ENCODE assay signal across 1 cellular context in the genomic region with DNA sequence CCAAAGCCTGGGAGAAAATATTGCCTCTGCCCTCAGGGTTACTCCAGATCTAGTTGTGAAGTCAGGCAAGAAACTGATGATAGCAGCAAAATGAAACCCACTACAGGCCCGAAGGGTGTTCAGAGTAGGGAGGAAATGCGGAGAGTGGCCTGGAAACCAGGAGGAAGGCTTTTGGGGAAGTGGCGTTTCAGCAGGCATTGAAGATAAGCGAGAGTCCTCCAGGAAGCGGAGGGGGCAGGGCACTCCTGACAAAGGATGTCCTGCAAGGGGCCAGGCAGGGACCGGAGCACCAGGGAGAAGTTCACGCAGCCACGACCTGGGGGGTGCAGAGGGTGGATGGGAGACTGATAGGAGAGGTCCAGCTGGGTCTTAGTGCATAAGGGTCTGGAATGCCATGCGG.
TF ChIP-seq lines count a peak whose summit lies in the region.

No MANE protein-coding gene starts in this region.

TF ChIP-seq in GM23338, 12 proteins besides CTCF, POLR2A, EP300 and RAD21 (continued from another document):
- TF ChIP-seq EZH2 (IDR thresholded peaks at IDR 0.05; ENCODE audit: low read depth, unreplicated experiment) = no peak
- TF ChIP-seq STAT1 (IDR thresholded peaks at IDR 0.05; ENCODE audit: unreplicated experiment) = no peak
- TF ChIP-seq, protein P1, sequence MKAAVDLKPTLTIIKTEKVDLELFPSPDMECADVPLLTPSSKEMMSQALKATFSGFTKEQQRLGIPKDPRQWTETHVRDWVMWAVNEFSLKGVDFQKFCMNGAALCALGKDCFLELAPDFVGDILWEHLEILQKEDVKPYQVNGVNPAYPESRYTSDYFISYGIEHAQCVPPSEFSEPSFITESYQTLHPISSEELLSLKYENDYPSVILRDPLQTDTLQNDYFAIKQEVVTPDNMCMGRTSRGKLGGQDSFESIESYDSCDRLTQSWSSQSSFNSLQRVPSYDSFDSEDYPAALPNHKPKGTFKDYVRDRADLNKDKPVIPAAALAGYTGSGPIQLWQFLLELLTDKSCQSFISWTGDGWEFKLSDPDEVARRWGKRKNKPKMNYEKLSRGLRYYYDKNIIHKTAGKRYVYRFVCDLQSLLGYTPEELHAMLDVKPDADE (IDR thresholded peaks at IDR 0.05) = no peak
- TF ChIP-seq JUNB (IDR thresholded peaks at IDR 0.05; ENCODE audit: unreplicated experiment) = no peak
- TF ChIP-seq EZH2phosphoT487 (IDR thresholded peaks at IDR 0.05; ENCODE audit: unreplicated experiment) = no peak
